ENCODE assay signal across 20 cellular contexts in genomic region chr2:179429060-179429471, GRCh38.
DNase-seq lines count a peak whose midpoint lies in the region; ATAC-seq, FAIRE-seq and TF ChIP-seq lines count a peak whose summit lies in the region.
"Had no signal": no experiment of that assay in that cellular context is flagged by ENCODE, and none has a peak within 500 bp of the region (broad histone marks: within the 10 kb centered on the region; RNA-seq: fewer than 3 reads in every experiment).

No MANE protein-coding gene starts in this region.

- CTCF ChIA-PET in A673 (lab: Charles Lee) = no interaction called here

- TF ChIP-seq CTCF in right atrium auricular region (IDR thresholded peaks at IDR 0.05) (no peak), astrocyte (IDR thresholded peaks at IDR 0.05; ENCODE audit: insufficient read depth, low read depth, low read length) (no peak), A673 (conservative IDR thresholded peaks at IDR 0.05; ENCODE audit: low read depth, low read length) (no peak)

- H3K27me3 ChIP-seq in right atrium auricular region (no peaks in the 10 kb centered on the region), astrocyte (ENCODE audit: insufficient read depth, low read length) (no peaks in the 10 kb centered on the region), A673 (replicated peaks; ENCODE audit: insufficient read depth, low read depth, low read length, poor library complexity) (peaks cover 20% of the 10 kb centered on the region)
- H3K27me3 ChIP-seq: body of pancreas had no signal

- no peaks in the 10 kb centered on the region for H3K36me3 ChIP-seq in right atrium auricular region
- no peaks in the 10 kb centered on the region for H3K36me3 ChIP-seq in astrocyte (ENCODE audit: insufficient read depth, low read length)
- H3K36me3 ChIP-seq in urinary bladder (ENCODE audit: insufficient read depth) = no peaks in the 10 kb centered on the region
- no peaks in the 10 kb centered on the region for H3K36me3 ChIP-seq in A673 (ENCODE audit: insufficient read depth, low read length, poor library complexity, severe bottlenecking)

- DNase-seq in Right ventricle myocardium inferior (ENCODE audit: missing footprints) (peak; percentile 40), right atrium auricular region (ENCODE audit: low spot score) (no peak), astrocyte (ENCODE audit: low read depth) (no peak), left lobe of liver (ENCODE audit: low spot score) (no peak), erythroblast (lab: John Stamatoyannopoulos, UW) (no peak), A673 (ENCODE audit: low spot score) (no peak), HuH-7.5 (ENCODE audit: low spot score) (no peak)
- DNase-seq: activated CD4-positive, alpha-beta T cell treated with anti-CD3 and anti-CD28 coated beads, Interleukin-2, amount 50 U/mL, for 48 hours; activated naive CD4-positive, alpha-beta T cell treated with anti-CD3 and anti-CD28 coated beads, Interleukin-2, amount 50 U/mL, for 16 hours; activated T-cell treated with anti-CD3 and anti-CD28 coated beads, Interleukin-2, amount 50 U/mL, for 1 hour; body of pancreas; DMS79; KG1; NCI-H1105; NCI-H2171; SW 1271 had no signal

- H2AFZ ChIP-seq in astrocyte (ENCODE audit: low read depth, low read length) = peak overlapping the region; percentile 27

- H3K4me3 ChIP-seq in right atrium auricular region = peak overlapping the region in 1 of 2 donors; percentile 12
- peak overlapping the region; percentile 16 for H3K4me3 ChIP-seq in astrocyte (ENCODE audit: insufficient read depth, low read depth, low read length)
- H3K4me3 ChIP-seq in urinary bladder (ENCODE audit: low read depth, low read length) = peak overlapping the region; percentile 16
- H3K4me3 ChIP-seq in A673 (ENCODE audit: low read depth, low read length, poor library complexity, severe bottlenecking) = no peak overlapping the region
- H3K4me3 ChIP-seq: A549, body of pancreas had no signal

- H3K4me3 Mint-ChIP-seq in astrocyte (ENCODE audit: unreplicated experiment) = no peak overlapping the region
- H3K4me3 Mint-ChIP-seq: CD14-positive monocyte; stimulated activated naive CD8-positive, alpha-beta T cell treated with anti-CD3 and anti-CD28 coated beads, Interleukin-15, Interleukin-2, amounts not matched to agents 100 ng/mL and 50 ng/mL, for 24 hours had no signal

- H3K79me2 ChIP-seq in astrocyte (ENCODE audit: insufficient read depth, low read length) = no peaks in the 10 kb centered on the region

- H3K27ac Mint-ChIP-seq in astrocyte (ENCODE audit: unreplicated experiment) = no peak overlapping the region
- H3K27ac Mint-ChIP-seq: CD14-positive monocyte; stimulated activated naive CD8-positive, alpha-beta T cell treated with anti-CD3 and anti-CD28 coated beads, Interleukin-15, Interleukin-2, amounts not matched to agents 100 ng/mL and 50 ng/mL, for 24 hours had no signal

- no peaks in the 10 kb centered on the region for H3K4me1 Mint-ChIP-seq in astrocyte (ENCODE audit: low read depth, unreplicated experiment)
- H3K4me1 Mint-ChIP-seq: CD14-positive monocyte had no signal

- H3K4me1 ChIP-seq in right atrium auricular region (peaks cover 0 to 4% of the 10 kb centered on the region in 2 donors), astrocyte (ENCODE audit: insufficient read depth, low read length) (peaks cover 5% of the 10 kb centered on the region), urinary bladder (ENCODE audit: insufficient read depth) (no peaks in the 10 kb centered on the region), A673 (ENCODE audit: insufficient read depth, low read length, poor library complexity, severe bottlenecking) (no peaks in the 10 kb centered on the region)
- H3K4me1 ChIP-seq: A549, body of pancreas had no signal

- no peak for TF ChIP-seq POLR2A in erythroblast (IDR thresholded peaks at IDR 0.05; ENCODE audit: low read length)

- H3K4me2 ChIP-seq in astrocyte (ENCODE audit: low read length) = peak overlapping the region; percentile 64
- H3K4me2 ChIP-seq: A549 had no signal

- no peak overlapping the region for H3K9ac ChIP-seq in astrocyte (ENCODE audit: low read length)

- peaks cover 5% of the 10 kb centered on the region for H3K27me3 Mint-ChIP-seq in astrocyte (ENCODE audit: low read depth, unreplicated experiment)

- no peak for ATAC-seq in Right ventricle myocardium inferior
- ATAC-seq in left lobe of liver = peak; percentile 29
- ATAC-seq: A549, body of pancreas had no signal

- no peaks in the 10 kb centered on the region for H3K36me3 Mint-ChIP-seq in astrocyte (ENCODE audit: low read depth, unreplicated experiment)
- H3K36me3 Mint-ChIP-seq: CD14-positive monocyte had no signal

- intact Hi-C loops in Right ventricle myocardium inferior (cut with DNase I) = loop anchor here (10.0 kb wide), 1 partner anchor 146 kb away; no protein-coding TSS in a partner anchor
- intact Hi-C loops in A673 (cut with micrococcal nuclease; ENCODE audit: unreplicated experiment) = no loop called here

- FAIRE-seq in astrocyte (lab: Jason Lieb, UNC) = no peak
- FAIRE-seq: A549 had no signal

- no peaks in the 10 kb centered on the region for H4K20me1 ChIP-seq in astrocyte (ENCODE audit: insufficient read depth, low read length)

- POLR2A ChIA-PET in A673 (lab: Charles Lee; ENCODE audit: low non-redundant PET) = no interaction called here

- H3K9me3 ChIP-seq in right atrium auricular region (no peaks in the 10 kb centered on the region), astrocyte (ENCODE audit: insufficient read depth, low read depth, low read length) (no peaks in the 10 kb centered on the region), A673 (ENCODE audit: low read depth, low read length, poor library complexity, severe bottlenecking) (no peaks in the 10 kb centered on the region)
- H3K9me3 ChIP-seq: A549, body of pancreas had no signal

- H3K9me3 Mint-ChIP-seq in astrocyte (ENCODE audit: unreplicated experiment) = no peaks in the 10 kb centered on the region
- H3K9me3 Mint-ChIP-seq: stimulated activated naive CD8-positive, alpha-beta T cell treated with anti-CD3 and anti-CD28 coated beads, Interleukin-15, Interleukin-2, amounts not matched to agents 100 ng/mL and 50 ng/mL, for 24 hours had no signal

- no peak overlapping the region for H3K27ac ChIP-seq in right atrium auricular region
- no peak overlapping the region for H3K27ac ChIP-seq in astrocyte (ENCODE audit: low read depth, low read length)
- no peak overlapping the region for H3K27ac ChIP-seq in urinary bladder (ENCODE audit: low read depth)
- no peak overlapping the region for H3K27ac ChIP-seq in A673 (ENCODE audit: low read depth, low read length, poor library complexity, severe bottlenecking)
- H3K27ac ChIP-seq: A549, body of pancreas had no signal

- no TSS peak for BruUV-seq in A673 (replicated peaks; lab: Mats Ljungman, UMichigan)

- 37% methylated on average over 11 of the region's 11 CpGs for WGBS in urinary bladder
